Comparison of ENCODE assay signal across 11 cellular contexts in the genomic region with DNA sequence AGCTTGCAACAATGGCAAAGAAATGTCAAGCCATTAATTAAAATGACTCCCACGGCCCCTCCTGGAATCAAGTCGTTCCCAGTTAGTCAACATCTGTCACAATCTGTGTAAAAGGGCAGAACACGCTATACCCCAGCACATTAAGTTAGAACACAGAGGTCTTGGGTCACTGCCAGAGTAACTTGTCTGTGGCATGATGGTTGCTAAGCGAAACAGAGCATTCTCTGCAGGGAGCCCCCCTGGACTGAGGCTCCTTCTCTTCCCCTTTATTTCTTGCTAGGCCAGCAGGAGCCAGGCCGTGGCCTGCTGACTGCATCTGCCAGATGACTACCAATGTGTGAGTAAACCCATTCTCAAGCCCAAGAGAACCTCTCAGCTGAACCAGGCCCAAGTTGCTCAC. TPM values are rescaled to one million over a fixed set of nuclear protein-coding genes. Genes with fewer than 3 reads are reported as not detected.
DNase-seq lines count a peak whose midpoint lies in the region; ATAC-seq and TF ChIP-seq lines count a peak whose summit lies in the region.
"Had no signal": no experiment of that assay in that cellular context is flagged by ENCODE, and none has a peak within 500 bp of the region (broad histone marks: within the 10 kb centered on the region; RNA-seq: fewer than 3 reads in every experiment).

No MANE protein-coding gene starts in this region.

- ATAC-seq in SK-N-SH treated with all-trans-retinoic acid at 6 μM for 48 hours = no peak
- peak; percentile 42 for ATAC-seq in body of pancreas
- no peak for ATAC-seq in upper lobe of left lung (ENCODE audit: low FRiP score in 2 of 2)
- ATAC-seq in HG03354 (IDR thresholded peaks at IDR 0.05; ENCODE audit: poor library complexity, severe bottlenecking, unreplicated experiment) = no peak

- POLR2A ChIA-PET in SK-N-SH (lab: Yijun Ruan, JAX) = no interaction called here

- H3K4me3 ChIP-seq in SK-N-SH (ENCODE audit: low read depth in 2 of 2, low read length in 1 of 2) (no peak overlapping the region), body of pancreas (no peak overlapping the region), thyroid gland (replicated peaks in 1 of 3) (no peak overlapping the region), upper lobe of left lung (no peak overlapping the region)
- H3K4me3 ChIP-seq: transverse colon had no signal

- intact Hi-C loops in body of pancreas (cut with DNase I) (no loop called here), thyroid gland (cut with DNase I) (no loop called here)

- DNase-seq in SK-N-SH (peak; percentile 13), body of pancreas (peak; percentile 12 to 75 (median 55)), left kidney (ENCODE audit: low read depth, low spot score) (peak; percentile 68), thyroid gland (peak; percentile 36 to 38), upper lobe of left lung (no peak)
- DNase-seq in activated CD4-positive, CD25-positive, alpha-beta regulatory T cell (lab: John Stamatoyannopoulos, UW) = no peak
- DNase-seq: NCI-H510A; stimulated activated CD4-positive, alpha-beta T cell treated with anti-CD3 and anti-CD28 coated beads, Interleukin-4, amount 100 ng/mL, for 24 hours; transverse colon had no signal

- no peak for TF ChIP-seq RAD21 in SK-N-SH (IDR thresholded peaks at IDR 0.05; ENCODE audit: low read length)

- H3K4me1 ChIP-seq in SK-N-SH (ENCODE audit: control insufficient read depth in 1 of 2, insufficient read depth in 2 of 2, low read depth in 1 of 2, low read length in 1 of 2) (peaks cover 0 to 3% of the 10 kb centered on the region in 2 experiments; a peak in 1 of 4 replicates), body of pancreas (no peaks in the 10 kb centered on the region), thyroid gland (peaks cover 30 to 49% of the 10 kb centered on the region in 2 donors), upper lobe of left lung (no peaks in the 10 kb centered on the region)
- H3K4me1 ChIP-seq: transverse colon had no signal

- TF ChIP-seq EP300 in SK-N-SH (IDR thresholded peaks at IDR 0.05; ENCODE audit: borderline replicate concordance in 1 of 2, low read depth in 1 of 2, low read length in 1 of 2) (no peak), upper lobe of left lung (IDR thresholded peaks at IDR 0.05) (no peak)

- H3K36me3 ChIP-seq in SK-N-SH (replicated peaks in 1 of 2; ENCODE audit: control insufficient read depth in 1 of 2, insufficient read depth in 2 of 2, low read length in 1 of 2) = no peaks in the 10 kb centered on the region
- no peaks in the 10 kb centered on the region for H3K36me3 ChIP-seq in body of pancreas (replicated peaks in 1 of 2; ENCODE audit: insufficient read depth in 1 of 2, low read depth in 2 of 2)
- no peaks in the 10 kb centered on the region for H3K36me3 ChIP-seq in thyroid gland
- no peaks in the 10 kb centered on the region for H3K36me3 ChIP-seq in upper lobe of left lung
- H3K36me3 ChIP-seq: transverse colon had no signal

- H3K27me3 ChIP-seq in SK-N-SH (ENCODE audit: insufficient read depth) (peaks cover 48% of the 10 kb centered on the region), body of pancreas (no peaks in the 10 kb centered on the region), thyroid gland (no peaks in the 10 kb centered on the region), upper lobe of left lung (no peaks in the 10 kb centered on the region)
- H3K27me3 ChIP-seq: transverse colon had no signal

- H3K4me2 ChIP-seq in SK-N-SH = no peak overlapping the region

- no peaks in the 10 kb centered on the region for H3K9me2 ChIP-seq in SK-N-SH

- H3K9me3 ChIP-seq in SK-N-SH (no peaks in the 10 kb centered on the region), body of pancreas (no peaks in the 10 kb centered on the region), thyroid gland (no peaks in the 10 kb centered on the region), upper lobe of left lung (no peaks in the 10 kb centered on the region)
- H3K9me3 ChIP-seq: transverse colon had no signal

- TF ChIP-seq POLR2A in body of pancreas (IDR thresholded peaks at IDR 0.05) = no peak
- no peak for TF ChIP-seq POLR2A in thyroid gland (IDR thresholded peaks at IDR 0.05)
- no peak for TF ChIP-seq POLR2A in upper lobe of left lung (IDR thresholded peaks at IDR 0.05)

- TF ChIP-seq CTCF in SK-N-SH (IDR thresholded peaks at IDR 0.05) (no peak), body of pancreas (IDR thresholded peaks at IDR 0.05) (no peak), thyroid gland (IDR thresholded peaks at IDR 0.05) (no peak), upper lobe of left lung (IDR thresholded peaks at IDR 0.05) (no peak)

- H3K9ac ChIP-seq in SK-N-SH = no peak overlapping the region

- H3K27ac ChIP-seq in SK-N-SH (ENCODE audit: low read depth in 2 of 2, low read length in 1 of 2) (no peak overlapping the region; a peak in 1 of 4 replicates), body of pancreas (peak overlapping the region in 1 of 4 donors; percentile 25), thyroid gland (peak overlapping the region; percentile 50 to 87 (median 67)), upper lobe of left lung (no peak overlapping the region)
- H3K27ac ChIP-seq: transverse colon had no signal

- H3F3A ChIP-seq in SK-N-SH (replicated peaks; ENCODE audit: insufficient read depth) = no peaks in the 10 kb centered on the region

- H2AFZ ChIP-seq in SK-N-SH (ENCODE audit: low read depth) = no peak overlapping the region

- CTCF ChIA-PET in SK-N-SH (lab: Yijun Ruan, JAX) = interaction anchor here (1.7 to 3.6 kb wide), 2 partner anchors 298 to 354 kb away, joined by 6 to 14 read pairs; partner anchors contain the start of gene WDR41

- WGBS in SK-N-SH (ENCODE audit: low lambda C conversion rate) = 70% methylated on average over 5 of the region's 5 CpGs
- WGBS in body of pancreas, 2 donors = 66% methylated on average over 5 of the region's 5 CpGs
- WGBS in thyroid gland, 2 donors = 71% methylated on average over 5 of the region's 5 CpGs
- WGBS in upper lobe of left lung, 2 donors = 75 to 86% methylated on average over 5 of the region's 5 CpGs

- no peaks in the 10 kb centered on the region for H3K79me2 ChIP-seq in SK-N-SH (ENCODE audit: insufficient read depth)

- peaks cover 8% of the 10 kb centered on the region; the same call in 1 of the 2 replicates for H4K20me1 ChIP-seq in SK-N-SH (ENCODE audit: insufficient read depth)

TF ChIP-seq in SK-N-SH, 30 proteins besides CTCF, POLR2A, EP300 and RAD21:
- TF ChIP-seq TEAD4 (IDR thresholded peaks at IDR 0.05; ENCODE audit: borderline replicate concordance, insufficient read depth) = no peak
- TF ChIP-seq, protein P1, sequence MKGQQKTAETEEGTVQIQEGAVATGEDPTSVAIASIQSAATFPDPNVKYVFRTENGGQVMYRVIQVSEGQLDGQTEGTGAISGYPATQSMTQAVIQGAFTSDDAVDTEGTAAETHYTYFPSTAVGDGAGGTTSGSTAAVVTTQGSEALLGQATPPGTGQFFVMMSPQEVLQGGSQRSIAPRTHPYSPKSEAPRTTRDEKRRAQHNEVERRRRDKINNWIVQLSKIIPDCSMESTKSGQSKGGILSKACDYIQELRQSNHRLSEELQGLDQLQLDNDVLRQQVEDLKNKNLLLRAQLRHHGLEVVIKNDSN (IDR thresholded peaks at IDR 0.05; ENCODE audit: borderline replicate concordance, low read depth) = no peak
- TF ChIP-seq GATA2 (CRISPR knock-in tag; IDR thresholded peaks at IDR 0.05) = no peak
- TF ChIP-seq EZH2phosphoT487 (IDR thresholded peaks at IDR 0.05; ENCODE audit: borderline replicate concordance, low read depth) = no peak
- no peak for TF ChIP-seq MEF2A (IDR thresholded peaks at IDR 0.05; ENCODE audit: borderline replicate concordance, low read depth)
- TF ChIP-seq, protein P2, sequence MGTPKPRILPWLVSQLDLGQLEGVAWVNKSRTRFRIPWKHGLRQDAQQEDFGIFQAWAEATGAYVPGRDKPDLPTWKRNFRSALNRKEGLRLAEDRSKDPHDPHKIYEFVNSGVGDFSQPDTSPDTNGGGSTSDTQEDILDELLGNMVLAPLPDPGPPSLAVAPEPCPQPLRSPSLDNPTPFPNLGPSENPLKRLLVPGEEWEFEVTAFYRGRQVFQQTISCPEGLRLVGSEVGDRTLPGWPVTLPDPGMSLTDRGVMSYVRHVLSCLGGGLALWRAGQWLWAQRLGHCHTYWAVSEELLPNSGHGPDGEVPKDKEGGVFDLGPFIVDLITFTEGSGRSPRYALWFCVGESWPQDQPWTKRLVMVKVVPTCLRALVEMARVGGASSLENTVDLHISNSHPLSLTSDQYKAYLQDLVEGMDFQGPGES (IDR thresholded peaks at IDR 0.05; ENCODE audit: low read depth, low read length) = no peak

TF ChIP-seq in SK-N-SH treated with all-trans-retinoic acid at 6 μM for 48 hours, 23 proteins besides CTCF, POLR2A, EP300 and RAD21:
- TF ChIP-seq SNAI2 (CRISPR knock-in tag; IDR thresholded peaks at IDR 0.05) (no peak), TOX (CRISPR knock-in tag; IDR thresholded peaks at IDR 0.05; ENCODE audit: borderline replicate concordance) (no peak), OSR1 (CRISPR knock-in tag; IDR thresholded peaks at IDR 0.05) (no peak), PATZ1 (CRISPR knock-in tag; IDR thresholded peaks at IDR 0.05; ENCODE audit: borderline replicate concordance) (no peak), TCF4 (CRISPR knock-in tag; IDR thresholded peaks at IDR 0.05; ENCODE audit: borderline replicate concordance) (no peak), ESRRG (CRISPR knock-in tag; IDR thresholded peaks at IDR 0.05) (no peak)
TF ChIP-seq in SK-N-SH treated with all-trans-retinoic acid at 6 μM for 48 hours: peak in this region for 0.

RNA-seq across cellular contexts. Expression of gene ZBED3, which starts 51.9 kb away (rescaled TPM):
- 5.8 TPM in 2 replicates for polyA plus RNA-seq in SK-N-SH (2012; rRNA removed)
- polyA plus RNA-seq in SK-N-SH (2012; cell fraction: cytosol; rRNA removed) = 4.8 and 5.1 TPM in 2 replicates
- polyA plus RNA-seq in SK-N-SH (2012; cell fraction: nucleus; rRNA removed) = 4.3 and 5.1 TPM in 2 replicates
- total RNA-seq in body of pancreas (10 to 100 TPM in 1 of 2 donors, 1 to 10 TPM in 1; 4.2 to 41.5 TPM), thyroid gland (10 to 100 TPM; 14.9 to 31.4 (median 23.6) TPM), upper lobe of left lung (10 to 100 TPM in 4 of 6 donors, 1 to 10 TPM in 2; 8.1 to 32.1 (median 17.0) TPM)

Comparison
In these comparisons a context has a peak if more than half of its experiments do, and no peak if none do; other contexts are left out.
1. DNase-seq: peak in SK-N-SH (single experiment), body of pancreas (4 of 4), left kidney (single experiment) and thyroid gland (2 of 2); none in upper lobe of left lung (0 of 2) and activated CD4-positive, CD25-positive, alpha-beta regulatory T cell (0 of 4).
2. H3K27ac ChIP-seq: peak in thyroid gland (3 of 3); none in SK-N-SH (0 of 2) and upper lobe of left lung (0 of 4).